ENCODE assay signal across 8 cellular contexts in the genomic region with DNA sequence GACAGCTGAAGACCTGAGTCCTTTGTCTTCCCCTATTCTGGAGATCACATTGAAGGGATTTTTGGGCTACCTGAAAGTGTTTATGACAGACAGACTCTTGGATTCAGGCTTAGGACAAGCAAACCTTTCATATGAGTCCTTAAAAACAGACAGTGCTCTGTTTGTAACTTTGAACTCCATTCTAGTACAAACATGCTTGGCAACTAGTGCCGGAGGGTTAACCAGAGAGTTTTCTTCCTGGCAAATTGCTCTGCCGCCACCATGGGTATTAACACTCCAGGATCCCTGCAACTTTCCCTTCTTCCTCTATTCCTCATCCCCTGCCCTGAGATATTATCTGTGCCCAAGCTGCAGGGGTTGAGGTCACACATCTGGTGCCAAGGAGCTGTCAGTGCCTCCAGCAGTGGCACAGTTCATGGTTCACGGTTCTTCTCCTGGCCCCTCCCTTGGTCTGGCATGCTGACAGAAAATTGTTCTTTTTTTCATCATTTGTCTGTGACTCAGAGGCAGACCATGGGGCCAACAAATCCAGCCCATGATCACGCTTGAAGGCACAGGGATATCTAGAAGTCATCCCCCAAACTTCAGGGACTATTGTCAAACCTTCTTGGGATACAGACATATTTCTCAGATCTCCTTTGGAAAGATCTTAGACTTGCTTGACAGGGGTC.
DNase-seq lines count a peak whose midpoint lies in the region; ATAC-seq and TF ChIP-seq lines count a peak whose summit lies in the region.

No MANE protein-coding gene starts in this region.

- H3K4me1 ChIP-seq in HCT116 (ENCODE audit: control insufficient read depth in 1 of 2, insufficient read depth in 2 of 2, low read length in 2 of 2) (peaks cover 52 to 58% of the 10 kb centered on the region in 2 experiments), gastrocnemius medialis (peaks cover 47 to 57% of the 10 kb centered on the region in 2 donors)

- ATAC-seq in HCT116: peak; percentile 55
- ATAC-seq in gastrocnemius medialis: peak in 1 of 2 donors; percentile 18
- no peak for ATAC-seq in GM18870 (IDR thresholded peaks at IDR 0.05; ENCODE audit: unreplicated experiment)

- peak overlapping the region; percentile 56 for H3K4me2 ChIP-seq in HCT116 (ENCODE audit: low read length)

- H3K9ac ChIP-seq in HCT116 (ENCODE audit: low read length): no peak overlapping the region

- H3K79me2 ChIP-seq in HCT116 (ENCODE audit: insufficient read depth, low read length): no peaks in the 10 kb centered on the region

- H3K36me3 ChIP-seq in HCT116 (ENCODE audit: control insufficient read depth in 1 of 2, insufficient read depth in 2 of 2, low read length in 2 of 2): no peaks in the 10 kb centered on the region
- no peaks in the 10 kb centered on the region for H3K36me3 ChIP-seq in gastrocnemius medialis

- H3K27ac ChIP-seq in HCT116 (ENCODE audit: low read depth, low read length) (no peak overlapping the region), gastrocnemius medialis (peak overlapping the region; percentile 1 to 92 (median 86))

- no peak overlapping the region for H2AFZ ChIP-seq in HCT116 (ENCODE audit: low read depth, low read length, poor library complexity, severe bottlenecking)

- H3K9me2 ChIP-seq in HCT116 (ENCODE audit: insufficient read depth): no peaks in the 10 kb centered on the region

- H3K4me3 ChIP-seq in HCT116 (replicated peaks in 1 of 2; ENCODE audit: low read depth in 1 of 2, low read length in 2 of 2) (no peak overlapping the region), gastrocnemius medialis (no peak overlapping the region)

- DNase-seq in HCT116 (ENCODE audit: low read depth, low spot score) (peak; percentile 65), SK-MEL-5 (ENCODE audit: low read depth, low spot score) (peak; percentile 89), fibroblast of peridontal ligament (ENCODE audit: extremely low read depth) (peak; percentile 70), gastrocnemius medialis (peak in 1 of 2 donors; percentile 45), superior temporal gyrus (ENCODE audit: extremely low spot score) (no peak), NCI-H1092 (lab: John Stamatoyannopoulos, UW) (no peak)
- DNase-seq in effector CD8-positive, alpha-beta T cell (lab: John Stamatoyannopoulos, UW): no peak

- TF ChIP-seq POLR2A in HCT116 (IDR thresholded peaks at IDR 0.05; ENCODE audit: borderline replicate concordance, extremely low read depth, insufficient read depth, insufficient read length) (no peak), gastrocnemius medialis (IDR thresholded peaks at IDR 0.05) (no peak)

- TF ChIP-seq RAD21 in HCT116 (IDR thresholded peaks at IDR 0.05; ENCODE audit: low read depth): no peak

- RAD21 ChIA-PET in HCT116 (lab: Charles Lee; ENCODE audit: low non-redundant PET in 1 of 2, low total read pairs in 2 of 2, uncharacterized antibody in 2 of 2, unreplicated experiment in 2 of 2): interaction anchor here in 1 of 2 experiments (1.0 kb wide), 1 partner anchor 172 kb away, joined by 3 read pairs; no protein-coding TSS in a partner anchor

- no peak for TF ChIP-seq CTCF in HCT116 (IDR thresholded peaks at IDR 0.05 in 2 of 3, conservative IDR thresholded peaks at IDR 0.05 in 1 of 3; ENCODE audit: borderline replicate concordance in 1 of 3, insufficient read depth in 1 of 3, low read depth in 2 of 3, low read length in 2 of 3)
- no peak for TF ChIP-seq CTCF in gastrocnemius medialis (IDR thresholded peaks at IDR 0.05 in 4 of 5, conservative IDR thresholded peaks at IDR 0.05 in 1 of 5)

- intact Hi-C loops in HCT116 (cut with micrococcal nuclease) (loop anchor here (5.0 kb wide), 1 partner anchor 79 kb away; the partner anchor contains the start of gene ATXN1), gastrocnemius medialis (cut with DNase I; ENCODE audit: low total_unique reads) (loop anchor here (1.0 to 5.0 kb wide), 2 partner anchors 16 to 79 kb away; partner anchors contain the start of gene ATXN1)

- POLR2A ChIA-PET in HCT116 (lab: Charles Lee): no interaction called here

- no TSS peak for BruUV-seq in HCT116 (replicated peaks; lab: Mats Ljungman, UMichigan)

- H4K20me1 ChIP-seq in HCT116 (ENCODE audit: insufficient read depth): no peaks in the 10 kb centered on the region

- H3K27me3 ChIP-seq in HCT116 (ENCODE audit: insufficient read depth, low read length): no peaks in the 10 kb centered on the region
- no peaks in the 10 kb centered on the region for H3K27me3 ChIP-seq in gastrocnemius medialis

- CTCF ChIA-PET in HCT116 (lab: Charles Lee): interaction anchor here (0.8 kb wide), 1 partner anchor 171 kb away, joined by 3 read pairs; no protein-coding TSS in a partner anchor

- H3K9me3 ChIP-seq in HCT116 (ENCODE audit: control insufficient read depth in 1 of 2, insufficient read depth in 1 of 2, low read depth in 1 of 2, low read length in 2 of 2): no peaks in the 10 kb centered on the region
- H3K9me3 ChIP-seq in gastrocnemius medialis: no peaks in the 10 kb centered on the region

- in situ Hi-C loops in SK-MEL-5 (cut with HindIII; ENCODE audit: low pct_unique_long_range_greater_than_20kb, low sequenced_read_pairs): no loop called here
- in situ Hi-C loops in gastrocnemius medialis (cut with MboI; ENCODE audit: low sequenced_read_pairs in 4 of 4): no loop called here

TF ChIP-seq in HCT116, 20 proteins besides CTCF, POLR2A, EP300 and RAD21 (continues in another document):
- no peak for TF ChIP-seq ELF1 (IDR thresholded peaks at IDR 0.05; ENCODE audit: borderline replicate concordance, low read depth)
- no peak for TF ChIP-seq ATF3 (IDR thresholded peaks at IDR 0.05)
- TF ChIP-seq SP1 (IDR thresholded peaks at IDR 0.05; ENCODE audit: low read depth): peak; percentile 51
- peak; percentile 34; the same call in 1 of the 2 replicates for TF ChIP-seq POLR2AphosphoS5 (IDR thresholded peaks at IDR 0.05; ENCODE audit: low read depth, low read length)
- TF ChIP-seq TCF7L2 (IDR thresholded peaks at IDR 0.05; ENCODE audit: borderline replicate concordance, extremely low read depth, insufficient read depth, insufficient read length): no peak
- TF ChIP-seq EZH2phosphoT487 (IDR thresholded peaks at IDR 0.05; ENCODE audit: borderline replicate concordance): no peak
- TF ChIP-seq CBX3 (IDR thresholded peaks at IDR 0.05; ENCODE audit: low read depth): peak; percentile 76
- peak; percentile 65 for TF ChIP-seq JUND (IDR thresholded peaks at IDR 0.05)
- no peak for TF ChIP-seq REST (IDR thresholded peaks at IDR 0.05; ENCODE audit: low read depth)
- TF ChIP-seq SIN3A (IDR thresholded peaks at IDR 0.05; ENCODE audit: low read depth): 0 out of 2 replicates have a peak, but pooled peaks have one; percentile 9
- TF ChIP-seq FOSL1 (IDR thresholded peaks at IDR 0.05; ENCODE audit: low read depth): no peak; the same call in 1 of the 2 replicates
- TF ChIP-seq ZBTB33 (IDR thresholded peaks at IDR 0.05; ENCODE audit: extremely low read depth, insufficient replicate concordance, low read length): no peak
- peak; percentile 52 for TF ChIP-seq CEBPB (IDR thresholded peaks at IDR 0.05; ENCODE audit: low read depth)
- no peak for TF ChIP-seq EZH2 (IDR thresholded peaks at IDR 0.05)
- TF ChIP-seq, protein P1, sequence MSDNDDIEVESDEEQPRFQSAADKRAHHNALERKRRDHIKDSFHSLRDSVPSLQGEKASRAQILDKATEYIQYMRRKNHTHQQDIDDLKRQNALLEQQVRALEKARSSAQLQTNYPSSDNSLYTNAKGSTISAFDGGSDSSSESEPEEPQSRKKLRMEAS (IDR thresholded peaks at IDR 0.05): peak; percentile 59; the same call in 1 of the 2 replicates
- TF ChIP-seq SRF (IDR thresholded peaks at IDR 0.05; ENCODE audit: low read depth): no peak; the same call in 1 of the 2 replicates

Comparison
In these comparisons a context has a peak if more than half of its experiments do, and no peak if none do; other contexts are left out.
1. DNase-seq: peak in HCT116 (single experiment), SK-MEL-5 (single experiment) and fibroblast of peridontal ligament (single experiment); none in effector CD8-positive, alpha-beta T cell (single experiment), superior temporal gyrus (single experiment) and NCI-H1092 (single experiment).